Comparison of ENCODE assay signal across 20 cellular contexts in genomic region chr7:131529179-131529578, GRCh38. TPM values are rescaled to one million over a fixed set of nuclear protein-coding genes. Genes with fewer than 3 reads are reported as not detected.
DNase-seq lines count a peak whose midpoint lies in the region; ATAC-seq, FAIRE-seq and TF ChIP-seq lines count a peak whose summit lies in the region.
"Had no signal": no experiment of that assay in that cellular context is flagged by ENCODE, and none has a peak within 500 bp of the region (broad histone marks: within the 10 kb centered on the region; RNA-seq: fewer than 3 reads in every experiment).

No MANE protein-coding gene starts in this region.

- H3K23ac ChIP-seq in H1 (ENCODE audit: insufficient read length): no peak overlapping the region

- no peak overlapping the region for H2BK120ac ChIP-seq in H1 (replicated peaks; ENCODE audit: low read depth, low read length)

- peaks cover 39 to 96% of the 10 kb centered on the region in 2 experiments for H3K79me2 ChIP-seq in H1 (ENCODE audit: control insufficient read depth in 1 of 2, insufficient read depth in 2 of 2, low read length in 2 of 2)

- CTCF ChIA-PET in H1 (lab: Charles Lee; ENCODE audit: partially characterized antibody): interaction anchor here (1.6 to 2.3 kb wide), 3 partner anchors 9 to 126 kb away, joined by 4 to 11 read pairs (median 7); no protein-coding TSS in a partner anchor

- no peak overlapping the region for H2BK12ac ChIP-seq in H1 (ENCODE audit: low read depth, low read length)

- H2BK15ac ChIP-seq in H1 (ENCODE audit: low read length): no peak overlapping the region

- no peaks in the 10 kb centered on the region for H3K23me2 ChIP-seq in H1 (ENCODE audit: low read depth, low read length)

- H3K4me1 ChIP-seq in HUES48 (ENCODE audit: control insufficient read depth, insufficient read depth, low read length) (peaks cover 70% of the 10 kb centered on the region), H1 (replicated peaks in 1 of 4; ENCODE audit: control insufficient read depth in 3 of 4, insufficient read depth in 4 of 4, low read length in 3 of 4) (peaks cover 6 to 34% (median 18%) of the 10 kb centered on the region in 4 experiments), left ventricle myocardium inferior (peaks cover 92% of the 10 kb centered on the region), sigmoid colon (no peaks in the 10 kb centered on the region)

- no peak overlapping the region for H4K8ac ChIP-seq in H1 (ENCODE audit: extremely low read depth, insufficient read depth, low read length)

- H3K56ac ChIP-seq in H1 (replicated peaks; ENCODE audit: insufficient read length, low read depth, low read length): no peak overlapping the region

- intact Hi-C loops in left ventricle myocardium inferior (cut with micrococcal nuclease): no loop called here
- intact Hi-C loops in sigmoid colon (cut with DNase I): no loop called here
- intact Hi-C loops in activated CD4-positive, alpha-beta T cell treated with anti-CD3 and anti-CD28 coated beads, Interleukin-2, amount 10 ng/mL, durations not matched to agents 24 days and 14 days (cut with micrococcal nuclease): no loop called here

- peaks cover 17% of the 10 kb centered on the region for H3K27me3 Mint-ChIP-seq in activated CD4-positive, alpha-beta T cell treated with anti-CD3 and anti-CD28 coated beads, Interleukin-2, amount 10 ng/mL, durations not matched to agents 24 days and 14 days

- no peak overlapping the region for H3K4ac ChIP-seq in H1 (replicated peaks; ENCODE audit: insufficient read length, low read depth, low read length)

- H2AK5ac ChIP-seq in H1 (ENCODE audit: low read depth, low read length): no peak overlapping the region

- H2BK5ac ChIP-seq in H1 (ENCODE audit: low read depth, low read length): no peak overlapping the region

- H3K18ac ChIP-seq in H1 (ENCODE audit: extremely low read depth, low read length): no peak overlapping the region

- peaks cover 20% of the 10 kb centered on the region for H3K79me1 ChIP-seq in H1 (ENCODE audit: low read depth, low read length)

- H3K9me3 ChIP-seq in HUES48 (ENCODE audit: control insufficient read depth, insufficient read depth, low read length) (no peaks in the 10 kb centered on the region), H1 (ENCODE audit: insufficient read depth in 2 of 2, low read depth in 1 of 2, low read length in 1 of 2) (no peaks in the 10 kb centered on the region), left ventricle myocardium inferior (replicated peaks) (no peaks in the 10 kb centered on the region), sigmoid colon (no peaks in the 10 kb centered on the region), WERI-Rb-1 (ENCODE audit: severe bottlenecking) (no peaks in the 10 kb centered on the region)

- H3K27me3 ChIP-seq in HUES48 (ENCODE audit: control insufficient read depth, insufficient read depth, low read length) (no peaks in the 10 kb centered on the region), H1 (replicated peaks in 1 of 4; ENCODE audit: control insufficient read depth in 3 of 4, extremely low read depth in 1 of 4, insufficient read depth in 3 of 4, low read length in 3 of 4) (no peaks in the 10 kb centered on the region), left ventricle myocardium inferior (ENCODE audit: low read depth) (no peaks in the 10 kb centered on the region), sigmoid colon (no peaks in the 10 kb centered on the region), WERI-Rb-1 (ENCODE audit: insufficient read depth, low read depth, severe bottlenecking) (no peaks in the 10 kb centered on the region)

- H3K36me3 ChIP-seq in HUES48 (ENCODE audit: control insufficient read depth, insufficient read depth, low read length) (peaks cover 64% of the 10 kb centered on the region), H1 (ENCODE audit: control insufficient read depth in 2 of 4, insufficient read depth in 4 of 4, low read length in 3 of 4) (peaks cover 2 to 73% (median 7%) of the 10 kb centered on the region in 4 experiments; a peak in 7 of 8 replicates), left ventricle myocardium inferior (no peaks in the 10 kb centered on the region), sigmoid colon (no peaks in the 10 kb centered on the region), WERI-Rb-1 (no peaks in the 10 kb centered on the region)

- H3K36me3 Mint-ChIP-seq in activated CD4-positive, alpha-beta T cell treated with anti-CD3 and anti-CD28 coated beads, Interleukin-2, amount 10 ng/mL, durations not matched to agents 24 days and 14 days (ENCODE audit: low read depth): no peaks in the 10 kb centered on the region
- H3K36me3 Mint-ChIP-seq: IgD-negative memory B cell had no signal

- POLR2A ChIA-PET in H1 (lab: Charles Lee; ENCODE audit: partially characterized antibody): interaction anchor here (1.1 to 6.9 kb wide), 2 partner anchors 8 to 126 kb away, joined by 3 to 28 read pairs; no protein-coding TSS in a partner anchor

- H3K9ac ChIP-seq in HUES48 (ENCODE audit: low read depth, low read length): no peak overlapping the region
- H3K9ac ChIP-seq in H1 (replicated peaks in 1 of 4; ENCODE audit: extremely low read depth in 1 of 4, low read depth in 3 of 4, low read length in 3 of 4): no peak overlapping the region

- peak overlapping the region in 1 of 2 experiments; percentile 15; a peak in 2 of 4 replicates for H3K4me2 ChIP-seq in H1 (ENCODE audit: insufficient read depth in 1 of 2, low read depth in 2 of 2, low read length in 2 of 2)

- H4K20me1 ChIP-seq in H1 (replicated peaks in 1 of 2; ENCODE audit: control insufficient read depth in 1 of 2, insufficient read depth in 2 of 2, low read length in 2 of 2): peaks cover 55 to 58% of the 10 kb centered on the region in 2 experiments

- no peak overlapping the region for H4K91ac ChIP-seq in H1 (replicated peaks; ENCODE audit: insufficient read length, low read length)

- H2AFZ ChIP-seq in H1 (ENCODE audit: low read length): no peak overlapping the region

- ATAC-seq in HG03045 (IDR thresholded peaks at IDR 0.05; ENCODE audit: unreplicated experiment): no peak
- ATAC-seq in GM19035 (IDR thresholded peaks at IDR 0.05; ENCODE audit: unreplicated experiment): no peak
- ATAC-seq: GM12878, PC-3 had no signal

- peaks cover 4% of the 10 kb centered on the region for H3K4me1 Mint-ChIP-seq in activated CD4-positive, alpha-beta T cell treated with anti-CD3 and anti-CD28 coated beads, Interleukin-2, amount 10 ng/mL, durations not matched to agents 24 days and 14 days

- 88% methylated on average over 2 of the region's 3 CpGs; no CpG with 5 or more reads in 1 of the 2 experiments for WGBS in H1 (ENCODE audit: extremely low coverage in 1 of 2, insufficient coverage in 1 of 2, insufficient read length in 1 of 2, insufficient replicate concordance in 2 of 2, low coverage in 1 of 2, low lambda C conversion rate in 2 of 2, missing lambda C conversion rate in 1 of 2), 2 experiments
- 61 to 65% methylated on average over 3 of the region's 3 CpGs for WGBS in sigmoid colon, 2 donors

- TF ChIP-seq POLR2A in H1 (IDR thresholded peaks at IDR 0.05; ENCODE audit: control extremely low read depth in 1 of 2, low read depth in 2 of 2, low read length in 2 of 2) (peak in 1 of 2 experiments; percentile 43; a peak in 1 of 3 replicates), sigmoid colon (IDR thresholded peaks at IDR 0.05) (no peak)

- H3K4me3 ChIP-seq in HUES48 (ENCODE audit: low read depth, low read length): no peak overlapping the region
- H3K4me3 ChIP-seq in H1 (ENCODE audit: extremely low read depth in 1 of 4, insufficient read depth in 2 of 4, low read depth in 3 of 4, low read length in 4 of 4): no peak overlapping the region
- no peak overlapping the region for H3K4me3 ChIP-seq in left ventricle myocardium inferior
- H3K4me3 ChIP-seq in sigmoid colon: no peak overlapping the region
- H3K4me3 ChIP-seq in WERI-Rb-1 (ENCODE audit: low read depth, low read length): no peak overlapping the region
- H3K4me3 ChIP-seq: GM12878 had no signal

- H3K27ac Mint-ChIP-seq in activated CD4-positive, alpha-beta T cell treated with anti-CD3 and anti-CD28 coated beads, Interleukin-2, amount 10 ng/mL, durations not matched to agents 24 days and 14 days: no peak overlapping the region
- H3K27ac Mint-ChIP-seq: CD4-positive, alpha-beta T cell; IgD-negative memory B cell had no signal

- H4K5ac ChIP-seq in H1 (ENCODE audit: insufficient read length, low read depth, low read length): no peak overlapping the region

- H3K9me3 Mint-ChIP-seq in activated CD4-positive, alpha-beta T cell treated with anti-CD3 and anti-CD28 coated beads, Interleukin-2, amount 10 ng/mL, durations not matched to agents 24 days and 14 days: no peaks in the 10 kb centered on the region
- H3K9me3 Mint-ChIP-seq: CD4-positive, alpha-beta T cell; IgD-negative memory B cell had no signal

- TF ChIP-seq EP300 in H1 (IDR thresholded peaks at IDR 0.05; ENCODE audit: borderline replicate concordance in 1 of 2, low read depth in 2 of 2, low read length in 2 of 2) (no peak), sigmoid colon (IDR thresholded peaks at IDR 0.05) (no peak)

- no peak for TF ChIP-seq CTCF in H1 (IDR thresholded peaks at IDR 0.05; ENCODE audit: control extremely low read depth in 1 of 3, insufficient read depth in 1 of 3, low read depth in 1 of 3, low read length in 3 of 3)
- TF ChIP-seq CTCF in left ventricle myocardium inferior (IDR thresholded peaks at IDR 0.05; ENCODE audit: borderline replicate concordance): no peak
- TF ChIP-seq CTCF in sigmoid colon (IDR thresholded peaks at IDR 0.05): no peak
- no peak for TF ChIP-seq CTCF in WERI-Rb-1 (IDR thresholded peaks at IDR 0.05; ENCODE audit: low read depth, low read length)

- TF ChIP-seq RAD21 in H1 (IDR thresholded peaks at IDR 0.05 in 1 of 2, conservative IDR thresholded peaks at IDR 0.05 in 1 of 2; ENCODE audit: low read depth in 2 of 2, low read length in 2 of 2): no peak

- H2BK20ac ChIP-seq in H1 (ENCODE audit: low read length): no peak overlapping the region

- no peak overlapping the region for H3K14ac ChIP-seq in H1 (ENCODE audit: insufficient read length)

- no peak for FAIRE-seq in H1 (lab: Jason Lieb, UNC)
- FAIRE-seq: GM12878, GM18507 had no signal

- H3K27ac ChIP-seq in HUES48 (ENCODE audit: low read depth, low read length): peak overlapping the region; percentile 54
- no peak overlapping the region for H3K27ac ChIP-seq in H1 (ENCODE audit: low read depth, low read length)
- peak overlapping the region; percentile 77 for H3K27ac ChIP-seq in left ventricle myocardium inferior (replicated peaks)
- peak overlapping the region in 1 of 4 donors; percentile 4 for H3K27ac ChIP-seq in sigmoid colon
- no peak overlapping the region for H3K27ac ChIP-seq in WERI-Rb-1

- H3K4me3 Mint-ChIP-seq in activated CD4-positive, alpha-beta T cell treated with anti-CD3 and anti-CD28 coated beads, Interleukin-2, amount 10 ng/mL, durations not matched to agents 24 days and 14 days: no peak overlapping the region
- H3K4me3 Mint-ChIP-seq: CD4-positive, alpha-beta T cell; IgD-negative memory B cell had no signal

- DNase-seq in H1 (ENCODE audit: low read depth in 1 of 2, low spot score in 2 of 2) (no peak), left ventricle myocardium inferior (no peak), sigmoid colon (peak; percentile 36), WERI-Rb-1 (no peak)
- DNase-seq in activated CD4-positive, alpha-beta T cell treated with anti-CD3 and anti-CD28 coated beads, Interleukin-2, amount 10 ng/mL, durations not matched to agents 24 days and 14 days: no peak
- DNase-seq: AML-193; CD4-positive, alpha-beta T cell; DMS79; MV-4-11; NCI-H1436; NCI-H2029 treated with DMSO at 0.1 percent for 48 hours; NCI-H226; NCI-H69; PC-3 had no signal

RNA-seq across cellular contexts. Expression of gene PODXL, which starts 27.2 kb away (rescaled TPM):
- 925 and 945 TPM in 2 replicates for total RNA-seq in H1 (2021; fragmentation: NEBNext Ultra II Directional; extraction: Animal tissue kit (Norgen Biotek cat#: 25700))
- polyA plus RNA-seq in H1 (2011; rRNA removed) (638 and 872 TPM in 2 replicates), sigmoid colon (1 to 10 TPM; 1.2 to 8.8 (median 3.0) TPM)
- polyA plus RNA-seq in H1 (2011; cell fraction: cytosol; rRNA removed): 613 TPM
- 1,168 TPM for polyA plus RNA-seq in H1 (2011; cell fraction: nucleus; rRNA removed)
- 630 to 776 TPM (median 695 TPM) in 4 replicates for polyA plus RNA-seq in H1 (2012, experiment 1 of 2)
- polyA plus RNA-seq in H1 (2012, experiment 2 of 2): 245 TPM
- polyA plus RNA-seq in H1 (2013, experiment 1 of 2): 1,216 TPM
- 1,270 TPM for polyA plus RNA-seq in H1 (2013, experiment 2 of 2)
- polyA minus RNA-seq in H1 (2011; rRNA and poly(A)+ RNA removed): 937 and 993 TPM in 2 replicates
- 707 TPM for polyA minus RNA-seq in H1 (2011; cell fraction: cytosol; rRNA and poly(A)+ RNA removed)
- 436 TPM for polyA minus RNA-seq in H1 (2011; cell fraction: nucleus; rRNA and poly(A)+ RNA removed)
- total RNA-seq in left ventricle myocardium inferior (67.4 TPM), sigmoid colon (10 to 100 TPM; 15.8 to 23.2 (median 20.2) TPM)
- total RNA-seq in activated CD4-positive, alpha-beta T cell treated with anti-CD3 and anti-CD28 coated beads, Interleukin-2, amount 10 ng/mL, durations not matched to agents 24 days and 14 days: 0.47 and 0.71 TPM in 2 replicates

Comparison
In these comparisons a context has a peak if more than half of its experiments do, and no peak if none do; other contexts are left out.
1. H3K27ac ChIP-seq: peak in HUES48 (single experiment) and left ventricle myocardium inferior (single experiment); none in H1 (single experiment) and WERI-Rb-1 (single experiment).
2. RNA of gene PODXL, which starts 27.2 kb away (total RNA-seq): 925 to 945 TPM in H1; 67.4 TPM in left ventricle myocardium inferior (single experiment), 15.8 to 23.2 TPM in sigmoid colon and 0.47 to 0.71 TPM in activated CD4-positive, alpha-beta T cell treated with anti-CD3 and anti-CD28 coated beads, Interleukin-2, amount 10 ng/mL, durations not matched to agents 24 days and 14 days; every median in the first group is over 10 times any median in the second.